ENCODE assay signal across 17 cellular contexts in genomic region chr21:40047993-40048730, GRCh38.
DNase-seq lines count a peak whose midpoint lies in the region; ATAC-seq and TF ChIP-seq lines count a peak whose summit lies in the region.
"Had no signal": no experiment of that assay in that cellular context is flagged by ENCODE, and none has a peak within 500 bp of the region (broad histone marks: within the 10 kb centered on the region; RNA-seq: fewer than 3 reads in every experiment).

No MANE protein-coding gene starts in this region.

- POLR2A ChIA-PET in IMR-90 (lab: Charles Lee; ENCODE audit: unreplicated experiment): no interaction called here

- WGBS in IMR-90 (ENCODE audit: extremely low coverage in 2 of 2, insufficient read length in 1 of 2), 2 experiments: 6% methylated on average over 3 of the region's 5 CpGs; no CpG with 5 or more reads in 1 of the 2 experiments
- WGBS in esophagus, 2 donors: 30 to 47% methylated on average over 5 of the region's 5 CpGs
- 43 to 64% (median 58%) methylated on average over 5 of the region's 5 CpGs for WGBS in stomach, 5 donors
- 57% methylated on average over 5 of the region's 5 CpGs for WGBS in smooth muscle cell (ENCODE audit: low lambda C conversion rate)

- no peak overlapping the region for H3K18ac ChIP-seq in IMR-90 (ENCODE audit: low read depth, low read length)

- no peak for TF ChIP-seq POLR2A in IMR-90 (IDR thresholded peaks at IDR 0.05; ENCODE audit: low read depth, low read length)
- TF ChIP-seq POLR2A in stomach (IDR thresholded peaks at IDR 0.05): no peak

- CTCF ChIA-PET in IMR-90 (lab: Yijun Ruan, JAX): no interaction called here

- no peak overlapping the region for H2AK9ac ChIP-seq in IMR-90 (replicated peaks; ENCODE audit: low read depth, low read length, poor library complexity)

- H3K4ac ChIP-seq in IMR-90 (ENCODE audit: low read depth, low read length): no peak overlapping the region

- H3K27me3 ChIP-seq in IMR-90 (ENCODE audit: control insufficient read depth, insufficient read depth, low read length) (no peaks in the 10 kb centered on the region), esophagus (ENCODE audit: control insufficient read depth in 1 of 2, insufficient read depth in 2 of 2, low read length in 2 of 2) (no peaks in the 10 kb centered on the region), stomach (peaks cover 0 to 5% (median 0%) of the 10 kb centered on the region in 3 donors), smooth muscle cell (ENCODE audit: low read depth) (no peaks in the 10 kb centered on the region)

- no peak overlapping the region for H4K91ac ChIP-seq in IMR-90 (ENCODE audit: insufficient read depth, low read depth, low read length)

- H3K4me1 ChIP-seq in IMR-90 (ENCODE audit: control insufficient read depth, insufficient read depth, low read length) (no peaks in the 10 kb centered on the region), esophagus (ENCODE audit: control insufficient read depth in 2 of 2, insufficient read depth in 2 of 2, low read length in 1 of 2) (no peaks in the 10 kb centered on the region), stomach (peaks cover 0 to 43% (median 9%) of the 10 kb centered on the region in 4 donors), smooth muscle cell (ENCODE audit: low read depth) (no peaks in the 10 kb centered on the region)

- H2BK5ac ChIP-seq in IMR-90 (ENCODE audit: low read depth, low read length, poor library complexity, severe bottlenecking): peak overlapping the region; percentile 2

- TF ChIP-seq CTCF in IMR-90 (conservative IDR thresholded peaks at IDR 0.05; ENCODE audit: low read depth, low read length) (no peak), stomach (IDR thresholded peaks at IDR 0.05) (no peak), smooth muscle cell (IDR thresholded peaks at IDR 0.05; ENCODE audit: borderline replicate concordance, insufficient read depth, poor library complexity, severe bottlenecking) (no peak)

- H2BK120ac ChIP-seq in IMR-90 (ENCODE audit: low read depth, low read length): no peak overlapping the region

- no peaks in the 10 kb centered on the region for H3F3A ChIP-seq in smooth muscle cell (ENCODE audit: low read depth)

- in situ Hi-C loops in IMR-90 (cut with MboI; ENCODE audit: low sequenced_read_pairs): no loop called here

- H3K4me3 ChIP-seq in IMR-90 (ENCODE audit: insufficient read depth, low read depth, low read length) (no peak overlapping the region), esophagus (ENCODE audit: low read depth in 1 of 2, low read length in 2 of 2) (no peak overlapping the region), stomach (no peak overlapping the region), smooth muscle cell (no peak overlapping the region)

- no peaks in the 10 kb centered on the region for H4K20me1 ChIP-seq in IMR-90 (ENCODE audit: insufficient read depth, low read length)
- no peaks in the 10 kb centered on the region for H4K20me1 ChIP-seq in smooth muscle cell (ENCODE audit: low read depth)

- dilution Hi-C loops in IMR-90 (cut with HindIII; ENCODE audit: low sequenced_read_pairs, unreplicated experiment): no loop called here

- H3K9me1 ChIP-seq in IMR-90 (ENCODE audit: insufficient read depth, low read length): no peaks in the 10 kb centered on the region

- no TSS peak for BruUV-seq in IMR-90 (replicated peaks; lab: Mats Ljungman, UMichigan)

- H3K9me3 ChIP-seq in IMR-90 (ENCODE audit: control insufficient read depth, insufficient read depth, low read length) (peaks cover 26% of the 10 kb centered on the region), esophagus (ENCODE audit: control insufficient read depth in 2 of 2, insufficient read depth in 1 of 2, low read depth in 1 of 2, low read length in 1 of 2) (peaks cover 0 to 3% of the 10 kb centered on the region in 2 donors), stomach (no peaks in the 10 kb centered on the region), smooth muscle cell (replicated peaks; ENCODE audit: low read depth) (no peaks in the 10 kb centered on the region)

- DNase-seq in IMR-90 (no peak), NCI-H69 (lab: John Stamatoyannopoulos, UW) (peak; percentile 35), stomach (no peak), smooth muscle cell (lab: John Stamatoyannopoulos, UW; ENCODE audit: unreplicated experiment) (no peak)
- DNase-seq: activated CD4-positive, CD25-positive, alpha-beta regulatory T cell; activated CD8-positive, alpha-beta T cell treated with anti-CD3 and anti-CD28 coated beads for 36 hours; activated naive CD4-positive, alpha-beta T cell treated with anti-CD3 and anti-CD28 coated beads, Interleukin-2, amount 50 U/mL, for 16 hours; activated T-cell treated with anti-CD3 and anti-CD28 coated beads, Interleukin-2, amount 50 U/mL, for 24 hours; cortex of kidney; Karpas-422; SIG-M5; stimulated activated CD4-positive, alpha-beta T cell treated with anti-CD3 and anti-CD28 coated beads, Interleukin-2, amount 100 ng/mL, for 24 hours; T-helper 17 cell had no signal

- no peak overlapping the region for H2AFZ ChIP-seq in IMR-90 (replicated peaks; ENCODE audit: low read length, poor library complexity)
- no peak overlapping the region for H2AFZ ChIP-seq in smooth muscle cell (ENCODE audit: low read depth)

- no peak overlapping the region for H4K8ac ChIP-seq in IMR-90 (ENCODE audit: low read depth in 2 of 2, low read length in 2 of 2)

- H3K79me2 ChIP-seq in smooth muscle cell (ENCODE audit: low read depth): no peaks in the 10 kb centered on the region

- H3K79me1 ChIP-seq in IMR-90 (ENCODE audit: low read depth in 1 of 2, low read length in 2 of 2): no peaks in the 10 kb centered on the region

- no peak overlapping the region for H4K5ac ChIP-seq in IMR-90 (ENCODE audit: low read depth, low read length)

- no peak overlapping the region for H2BK20ac ChIP-seq in IMR-90 (ENCODE audit: low read depth, low read length)

- H3K56ac ChIP-seq in IMR-90 (ENCODE audit: extremely low read depth, insufficient read depth, low read length): no peak overlapping the region

- H2AK5ac ChIP-seq in IMR-90 (ENCODE audit: low read depth, low read length): no peak overlapping the region

- H2BK15ac ChIP-seq in IMR-90 (ENCODE audit: low read depth, low read length): no peak overlapping the region

- ATAC-seq in IMR-90 (ENCODE audit: low read depth): no peak
- ATAC-seq in GM19328 (IDR thresholded peaks at IDR 0.05; ENCODE audit: unreplicated experiment): no peak
- no peak for ATAC-seq in HG03045 (IDR thresholded peaks at IDR 0.05; ENCODE audit: unreplicated experiment)
- ATAC-seq: activated CD8-positive, alpha-beta T cell treated with anti-CD3 and anti-CD28 coated beads for 36 hours; sciatic nerve; T-helper 17 cell had no signal

- H3K4me2 ChIP-seq in IMR-90 (ENCODE audit: low read depth, low read length) (no peak overlapping the region), smooth muscle cell (no peak overlapping the region)

- H3K23ac ChIP-seq in IMR-90 (ENCODE audit: low read depth, low read length): no peak overlapping the region

- H3K36me3 ChIP-seq in IMR-90 (ENCODE audit: control insufficient read depth, insufficient read depth, low read length): no peaks in the 10 kb centered on the region
- no peaks in the 10 kb centered on the region for H3K36me3 ChIP-seq in esophagus (ENCODE audit: control insufficient read depth in 2 of 2, insufficient read depth in 2 of 2, low read length in 1 of 2)
- no peaks in the 10 kb centered on the region for H3K36me3 ChIP-seq in stomach
- H3K36me3 ChIP-seq in smooth muscle cell (ENCODE audit: low read depth): no peaks in the 10 kb centered on the region

- TF ChIP-seq RAD21 in IMR-90 (IDR thresholded peaks at IDR 0.05; ENCODE audit: low read length): no peak

- no peak overlapping the region for H3K14ac ChIP-seq in IMR-90 (replicated peaks; ENCODE audit: low read depth, low read length)

- TF ChIP-seq EP300 in stomach (IDR thresholded peaks at IDR 0.05): peak; percentile 67

- no peak overlapping the region for H3K9ac ChIP-seq in IMR-90 (ENCODE audit: low read depth, low read length)
- no peak overlapping the region for H3K9ac ChIP-seq in smooth muscle cell (ENCODE audit: low read depth)

- H3K27ac ChIP-seq in IMR-90 (ENCODE audit: insufficient read depth, low read length): no peak overlapping the region
- peak overlapping the region; percentile 15 to 61 for H3K27ac ChIP-seq in esophagus (ENCODE audit: low read depth in 2 of 2, low read length in 1 of 2)
- peak overlapping the region in 4 of 5 donors; percentile 48 to 76 (median 54) for H3K27ac ChIP-seq in stomach
- no peak overlapping the region for H3K27ac ChIP-seq in smooth muscle cell (ENCODE audit: low read depth)

- intact Hi-C loops in IMR-90 (cut with micrococcal nuclease): no loop called here
- intact Hi-C loops in stomach (cut with DNase I; ENCODE audit: low total_unique reads): loop anchor here (10.0 kb wide), 1 partner anchor 77 kb away; no protein-coding TSS in a partner anchor

TF ChIP-seq in IMR-90, 13 proteins besides CTCF, POLR2A, EP300 and RAD21 (continues in another document):
- TF ChIP-seq RCOR1 (IDR thresholded peaks at IDR 0.05; ENCODE audit: insufficient replicate concordance, low read length) (no peak), MXI1 (IDR thresholded peaks at IDR 0.05; ENCODE audit: borderline replicate concordance, low read depth, low read length) (no peak), MAFK (IDR thresholded peaks at IDR 0.05; ENCODE audit: low read depth, low read length) (no peak), SMC3 (IDR thresholded peaks at IDR 0.05; ENCODE audit: low read depth, low read length) (no peak), NFE2L2 (IDR thresholded peaks at IDR 0.05; ENCODE audit: low read depth, low read length) (no peak), CEBPB (IDR thresholded peaks at IDR 0.05; ENCODE audit: low read depth, low read length) (no peak), RFX5 (IDR thresholded peaks at IDR 0.05; ENCODE audit: low read depth, low read length) (no peak), CHD1 (IDR thresholded peaks at IDR 0.05; ENCODE audit: low read depth, low read length) (no peak), MAZ (IDR thresholded peaks at IDR 0.05; ENCODE audit: borderline replicate concordance, low read depth, low read length) (no peak)
- TF ChIP-seq, protein P1, sequence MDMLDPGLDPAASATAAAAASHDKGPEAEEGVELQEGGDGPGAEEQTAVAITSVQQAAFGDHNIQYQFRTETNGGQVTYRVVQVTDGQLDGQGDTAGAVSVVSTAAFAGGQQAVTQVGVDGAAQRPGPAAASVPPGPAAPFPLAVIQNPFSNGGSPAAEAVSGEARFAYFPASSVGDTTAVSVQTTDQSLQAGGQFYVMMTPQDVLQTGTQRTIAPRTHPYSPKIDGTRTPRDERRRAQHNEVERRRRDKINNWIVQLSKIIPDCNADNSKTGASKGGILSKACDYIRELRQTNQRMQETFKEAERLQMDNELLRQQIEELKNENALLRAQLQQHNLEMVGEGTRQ (IDR thresholded peaks at IDR 0.05; ENCODE audit: low read depth, low read length): no peak

Comparison
In these comparisons a context has a peak if more than half of its experiments do, and no peak if none do; other contexts are left out.
1. H3K27ac ChIP-seq: peak in esophagus (2 of 2) and stomach (4 of 5); none in IMR-90 (single experiment) and smooth muscle cell (single experiment).